In the genomic region with DNA sequence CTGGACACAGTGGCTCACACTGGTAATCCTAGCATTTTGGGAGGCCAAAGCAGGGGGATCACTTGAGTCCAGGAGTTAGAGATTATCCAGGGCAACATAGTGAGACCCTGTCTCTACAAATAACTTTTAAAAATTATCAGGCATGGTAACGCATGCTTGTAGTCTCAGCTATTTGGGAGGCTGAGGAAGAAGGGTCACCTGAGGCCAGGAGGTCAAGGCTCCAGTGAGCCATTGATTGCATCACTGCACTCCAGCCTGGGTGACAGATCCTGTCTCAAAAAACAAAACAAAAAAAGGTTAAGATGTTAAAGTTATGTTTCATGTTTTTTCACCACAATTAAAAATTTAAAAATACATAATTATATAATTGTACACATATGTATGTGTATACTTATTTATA, we compare ENCODE assay signal across 7 cellular contexts. TPM values are rescaled to one million over a fixed set of nuclear protein-coding genes. Genes with fewer than 3 reads are reported as not detected.
"Had no signal": no experiment of that assay in that cellular context is flagged by ENCODE, and none has a peak within 500 bp of the region (broad histone marks: within the 10 kb centered on the region; RNA-seq: fewer than 3 reads in every experiment).

No MANE protein-coding gene starts in this region.

- H3K27ac ChIP-seq: HL-60, KMS-11 had no signal

- FAIRE-seq: HTR-8/SVneo had no signal

- H3K9ac ChIP-seq: KMS-11 had no signal

- DNase-seq: IMR-90, KBM-7, KG1 had no signal

- H3K4me2 ChIP-seq: KMS-11 had no signal

RNA-seq across cellular contexts. Expression of gene DIAPH3, which starts 19.2 kb away (rescaled TPM):
- polyA plus RNA-seq: IgD-negative memory B cell had no signal
